In the genomic region with DNA sequence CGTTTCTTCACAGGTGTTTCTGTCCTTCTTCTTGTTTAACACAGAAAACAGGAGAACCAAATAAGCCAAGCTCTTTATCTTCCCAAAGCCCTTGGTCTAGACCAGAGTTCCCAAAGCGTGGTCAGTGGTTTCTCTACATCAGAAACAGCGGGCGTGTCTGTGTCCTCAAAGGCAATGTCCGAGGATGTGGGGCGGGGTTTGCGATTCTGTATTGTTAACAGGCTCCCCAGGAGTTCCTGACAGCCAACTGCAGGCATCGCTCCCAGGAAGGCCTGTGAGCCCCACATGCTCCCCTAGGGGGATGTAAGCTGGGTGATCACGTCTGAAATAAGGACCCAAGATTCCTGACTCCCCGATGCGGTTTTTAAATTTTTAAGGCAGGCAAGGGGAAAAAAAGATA, we compare ENCODE assay signal across 16 cellular contexts. TPM values are rescaled to one million over a fixed set of nuclear protein-coding genes. Genes with fewer than 3 reads are reported as not detected.
DNase-seq lines count a peak whose midpoint lies in the region; ATAC-seq, FAIRE-seq and TF ChIP-seq lines count a peak whose summit lies in the region.
"Had no signal": no experiment of that assay in that cellular context is flagged by ENCODE, and none has a peak within 500 bp of the region (broad histone marks: within the 10 kb centered on the region; RNA-seq: fewer than 3 reads in every experiment).

No MANE protein-coding gene starts in this region.

- peaks cover 0 to 2% of the 10 kb centered on the region in 2 donors for H3K4me1 ChIP-seq in kidney (ENCODE audit: control insufficient read depth in 1 of 2, insufficient read depth in 1 of 2, low read depth in 1 of 2, low read length in 2 of 2)

- H3K9me3 Mint-ChIP-seq in WTC11, result no peaks in the 10 kb centered on the region
- H3K9me3 Mint-ChIP-seq: activated naive CD8-positive, alpha-beta T cell treated with anti-CD3 and anti-CD28 coated beads, Interleukin-2, amount 10 ng/mL, durations not matched to agents 7 days and 5 days had no signal

- H3K27me3 Mint-ChIP-seq in WTC11 (ENCODE audit: low read depth), result no peaks in the 10 kb centered on the region
- H3K27me3 Mint-ChIP-seq: activated naive CD8-positive, alpha-beta T cell treated with anti-CD3 and anti-CD28 coated beads, Interleukin-2, amount 10 ng/mL, durations not matched to agents 7 days and 5 days had no signal

- intact Hi-C loops in left ventricle myocardium superior (cut with micrococcal nuclease), result no loop called here
- intact Hi-C loops in Right ventricle myocardium inferior (cut with DNase I), result no loop called here
- intact Hi-C loops in kidney (cut with DNase I), result no loop called here

- FAIRE-seq in kidney (lab: Jason Lieb, UNC), result no peak
- FAIRE-seq: colon had no signal

- ATAC-seq in left ventricle myocardium superior (no peak), Right ventricle myocardium inferior (no peak), WTC11 (peak; percentile 65), GM18907 (IDR thresholded peaks at IDR 0.05; ENCODE audit: unreplicated experiment) (no peak)

- H3K36me3 Mint-ChIP-seq in WTC11, result peaks cover 21% of the 10 kb centered on the region

- H3K4me3 ChIP-seq in kidney (ENCODE audit: low read length in 2 of 2), result no peak overlapping the region

- H3K4me1 Mint-ChIP-seq in WTC11, result peaks cover 12% of the 10 kb centered on the region

- H3K36me3 ChIP-seq in kidney (ENCODE audit: control insufficient read depth in 1 of 2, insufficient read depth in 2 of 2, low read length in 2 of 2), result peaks cover 15 to 24% of the 10 kb centered on the region in 2 donors

- no peaks in the 10 kb centered on the region for H3K9me3 ChIP-seq in kidney (ENCODE audit: control insufficient read depth in 1 of 2, low read length in 2 of 2)
- H3K9me3 ChIP-seq: SK-N-SH had no signal

- POLR2A ChIA-PET in WTC11 (lab: Charles Lee), result interaction anchor here (1.2 kb wide), 1 partner anchor 28 kb away, joined by 3 read pairs; the partner anchor contains the start of gene SLC25A19

- no peak overlapping the region for H3K27ac ChIP-seq in kidney (ENCODE audit: low read depth in 2 of 2, low read length in 2 of 2)
- peak overlapping the region; percentile 33 for H3K27ac ChIP-seq in substantia nigra (ENCODE audit: low read depth, low read length, poor library complexity, severe bottlenecking)

- peak; percentile 40 for DNase-seq in left ventricle myocardium superior
- no peak for DNase-seq in Right ventricle myocardium inferior (ENCODE audit: missing footprints)
- peak; percentile 55 for DNase-seq in WTC11 (ENCODE audit: low spot score)
- DNase-seq in kidney, result peak; percentile 55
- DNase-seq in substantia nigra (lab: John Stamatoyannopoulos, UW), result peak in 3 of 49 donors; percentile 31 to 40 (median 40)
- DNase-seq in NCI-H1694 (lab: John Stamatoyannopoulos, UW), result no peak
- no peak for DNase-seq in RPMI8226
- DNase-seq: activated CD4-positive, alpha-beta T cell treated with anti-CD3 and anti-CD28 coated beads for 4 hours; activated naive CD8-positive, alpha-beta T cell treated with anti-CD3 and anti-CD28 coated beads, Interleukin-2, amount 10 ng/mL, durations not matched to agents 7 days and 5 days; midbrain; NCI-H1694 treated with DMSO at 0.1 percent for 48 hours; SK-N-SH; stimulated activated CD4-positive, alpha-beta T cell treated with anti-CD3 and anti-CD28 coated beads, Interleukin-4, amount 100 ng/mL, for 1 hour; stimulated activated naive CD4-positive, alpha-beta T cell treated with Interleukin-2 at 50 U/mL for 16 hours had no signal

- CTCF ChIA-PET in WTC11 (lab: Charles Lee), result interaction anchor here (0.8 to 1.3 kb wide), 3 partner anchors 28 to 47 kb away, joined by 3 to 5 read pairs (median 3); partner anchors contain the start of genes MIF4GD and SLC25A19

- peak overlapping the region; percentile 77 for H3K27ac Mint-ChIP-seq in WTC11

- TF ChIP-seq CTCF in WTC11 (IDR thresholded peaks at IDR 0.05), result no peak
- TF ChIP-seq CTCF in kidney (IDR thresholded peaks at IDR 0.05; ENCODE audit: borderline replicate concordance, extremely low read depth, insufficient read depth), result no peak

- no peak overlapping the region for H3K4me3 Mint-ChIP-seq in WTC11
- H3K4me3 Mint-ChIP-seq: activated naive CD8-positive, alpha-beta T cell treated with anti-CD3 and anti-CD28 coated beads, Interleukin-2, amount 10 ng/mL, durations not matched to agents 7 days and 5 days had no signal

- H3K9ac ChIP-seq in kidney (ENCODE audit: low read length in 2 of 2), result no peak overlapping the region
- H3K9ac ChIP-seq: SK-N-SH had no signal

TF ChIP-seq in WTC11, 78 proteins besides CTCF, POLR2A, EP300 and RAD21 (continues in another document):
- TF ChIP-seq SP1 (CRISPR knock-in tag; conservative IDR thresholded peaks at IDR 0.05), result no peak
- TF ChIP-seq, protein P1, sequence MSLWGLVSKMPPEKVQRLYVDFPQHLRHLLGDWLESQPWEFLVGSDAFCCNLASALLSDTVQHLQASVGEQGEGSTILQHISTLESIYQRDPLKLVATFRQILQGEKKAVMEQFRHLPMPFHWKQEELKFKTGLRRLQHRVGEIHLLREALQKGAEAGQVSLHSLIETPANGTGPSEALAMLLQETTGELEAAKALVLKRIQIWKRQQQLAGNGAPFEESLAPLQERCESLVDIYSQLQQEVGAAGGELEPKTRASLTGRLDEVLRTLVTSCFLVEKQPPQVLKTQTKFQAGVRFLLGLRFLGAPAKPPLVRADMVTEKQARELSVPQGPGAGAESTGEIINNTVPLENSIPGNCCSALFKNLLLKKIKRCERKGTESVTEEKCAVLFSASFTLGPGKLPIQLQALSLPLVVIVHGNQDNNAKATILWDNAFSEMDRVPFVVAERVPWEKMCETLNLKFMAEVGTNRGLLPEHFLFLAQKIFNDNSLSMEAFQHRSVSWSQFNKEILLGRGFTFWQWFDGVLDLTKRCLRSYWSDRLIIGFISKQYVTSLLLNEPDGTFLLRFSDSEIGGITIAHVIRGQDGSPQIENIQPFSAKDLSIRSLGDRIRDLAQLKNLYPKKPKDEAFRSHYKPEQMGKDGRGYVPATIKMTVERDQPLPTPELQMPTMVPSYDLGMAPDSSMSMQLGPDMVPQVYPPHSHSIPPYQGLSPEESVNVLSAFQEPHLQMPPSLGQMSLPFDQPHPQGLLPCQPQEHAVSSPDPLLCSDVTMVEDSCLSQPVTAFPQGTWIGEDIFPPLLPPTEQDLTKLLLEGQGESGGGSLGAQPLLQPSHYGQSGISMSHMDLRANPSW (CRISPR knock-in tag; conservative IDR thresholded peaks at IDR 0.05; ENCODE audit: low read depth), result no peak
- TF ChIP-seq CREM (CRISPR knock-in tag; IDR thresholded peaks at IDR 0.05), result no peak
- no peak for TF ChIP-seq SMAD4 (CRISPR knock-in tag; IDR thresholded peaks at IDR 0.05)
- no peak for TF ChIP-seq ATF1 (CRISPR knock-in tag; IDR thresholded peaks at IDR 0.05)
- no peak for TF ChIP-seq GRHL2 (CRISPR knock-in tag; IDR thresholded peaks at IDR 0.05; ENCODE audit: insufficient replicate concordance, severe bottlenecking)
- TF ChIP-seq, protein P2, sequence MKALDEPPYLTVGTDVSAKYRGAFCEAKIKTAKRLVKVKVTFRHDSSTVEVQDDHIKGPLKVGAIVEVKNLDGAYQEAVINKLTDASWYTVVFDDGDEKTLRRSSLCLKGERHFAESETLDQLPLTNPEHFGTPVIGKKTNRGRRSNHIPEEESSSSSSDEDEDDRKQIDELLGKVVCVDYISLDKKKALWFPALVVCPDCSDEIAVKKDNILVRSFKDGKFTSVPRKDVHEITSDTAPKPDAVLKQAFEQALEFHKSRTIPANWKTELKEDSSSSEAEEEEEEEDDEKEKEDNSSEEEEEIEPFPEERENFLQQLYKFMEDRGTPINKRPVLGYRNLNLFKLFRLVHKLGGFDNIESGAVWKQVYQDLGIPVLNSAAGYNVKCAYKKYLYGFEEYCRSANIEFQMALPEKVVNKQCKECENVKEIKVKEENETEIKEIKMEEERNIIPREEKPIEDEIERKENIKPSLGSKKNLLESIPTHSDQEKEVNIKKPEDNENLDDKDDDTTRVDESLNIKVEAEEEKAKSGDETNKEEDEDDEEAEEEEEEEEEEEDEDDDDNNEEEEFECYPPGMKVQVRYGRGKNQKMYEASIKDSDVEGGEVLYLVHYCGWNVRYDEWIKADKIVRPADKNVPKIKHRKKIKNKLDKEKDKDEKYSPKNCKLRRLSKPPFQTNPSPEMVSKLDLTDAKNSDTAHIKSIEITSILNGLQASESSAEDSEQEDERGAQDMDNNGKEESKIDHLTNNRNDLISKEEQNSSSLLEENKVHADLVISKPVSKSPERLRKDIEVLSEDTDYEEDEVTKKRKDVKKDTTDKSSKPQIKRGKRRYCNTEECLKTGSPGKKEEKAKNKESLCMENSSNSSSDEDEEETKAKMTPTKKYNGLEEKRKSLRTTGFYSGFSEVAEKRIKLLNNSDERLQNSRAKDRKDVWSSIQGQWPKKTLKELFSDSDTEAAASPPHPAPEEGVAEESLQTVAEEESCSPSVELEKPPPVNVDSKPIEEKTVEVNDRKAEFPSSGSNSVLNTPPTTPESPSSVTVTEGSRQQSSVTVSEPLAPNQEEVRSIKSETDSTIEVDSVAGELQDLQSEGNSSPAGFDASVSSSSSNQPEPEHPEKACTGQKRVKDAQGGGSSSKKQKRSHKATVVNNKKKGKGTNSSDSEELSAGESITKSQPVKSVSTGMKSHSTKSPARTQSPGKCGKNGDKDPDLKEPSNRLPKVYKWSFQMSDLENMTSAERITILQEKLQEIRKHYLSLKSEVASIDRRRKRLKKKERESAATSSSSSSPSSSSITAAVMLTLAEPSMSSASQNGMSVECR (CRISPR knock-in tag; IDR thresholded peaks at IDR 0.05; ENCODE audit: borderline replicate concordance), result no peak
- no peak for TF ChIP-seq ZBTB21 (CRISPR knock-in tag; IDR thresholded peaks at IDR 0.05; ENCODE audit: borderline replicate concordance)

RNA-seq across cellular contexts. Expression of gene SLC25A19, which starts 28.4 kb away (rescaled TPM):
- 23.0 TPM for total RNA-seq in left ventricle myocardium superior
- total RNA-seq in Right ventricle myocardium inferior, result 19.5 TPM
- total RNA-seq in WTC11 (2021), result 22.6 to 27.7 TPM (median 23.0 TPM) in 3 replicates
- total RNA-seq in kidney, result 11.2 TPM
- polyA plus RNA-seq in kidney (ENCODE audit: insufficient read depth, low read depth, low replicate concordance), result 15.3 TPM

RNA-seq across cellular contexts. Expression of gene MIF4GD, which starts 46.6 kb away (rescaled TPM):
- total RNA-seq in left ventricle myocardium superior (15.4 TPM), Right ventricle myocardium inferior (15.1 TPM), WTC11 (2021) (21.6 to 29.2 TPM (median 28.5 TPM) in 3 replicates), kidney (30.1 TPM)
- polyA plus RNA-seq in kidney (ENCODE audit: insufficient read depth, low read depth, low replicate concordance), result 28.2 TPM

RNA-seq across cellular contexts. Expression of gene MRPS7, which starts 56.0 kb away (rescaled TPM):
- 132 TPM for total RNA-seq in left ventricle myocardium superior
- 123 TPM for total RNA-seq in Right ventricle myocardium inferior
- 85.8 to 94.7 TPM (median 87.5 TPM) in 3 replicates for total RNA-seq in WTC11 (2021)
- 46.4 TPM for total RNA-seq in kidney
- 134 TPM for polyA plus RNA-seq in kidney (ENCODE audit: insufficient read depth, low read depth, low replicate concordance)

RNA-seq across cellular contexts. Expression of gene GGA3, which starts 56.3 kb away (rescaled TPM):
- total RNA-seq in left ventricle myocardium superior, result 26.2 TPM
- total RNA-seq in Right ventricle myocardium inferior, result 25.1 TPM
- total RNA-seq in WTC11 (2021), result 54.5 to 66.9 TPM (median 62.7 TPM) in 3 replicates
- total RNA-seq in kidney, result 49.2 TPM
- polyA plus RNA-seq in kidney (ENCODE audit: insufficient read depth, low read depth, low replicate concordance), result 8.0 TPM

Comparison
In these comparisons a context has a peak if more than half of its experiments do, and no peak if none do; other contexts are left out.
1. DNase-seq: peak in left ventricle myocardium superior (single experiment), WTC11 (single experiment) and kidney (single experiment); none in Right ventricle myocardium inferior (single experiment), NCI-H1694 (single experiment) and RPMI8226 (single experiment).